ENCODE assay signal across 28 cellular contexts in genomic region chr2:230731512-230731911, GRCh38.
"Had no signal": no experiment of that assay in that cellular context is flagged by ENCODE, and none has a peak within 500 bp of the region (broad histone marks: within the 10 kb centered on the region; RNA-seq: fewer than 3 reads in every experiment).

No MANE protein-coding gene starts in this region.

- H3K9me3 ChIP-seq: left ventricle myocardium inferior, neutrophil, psoas muscle, right atrium auricular region, stomach, testis, thyroid gland, transverse colon, upper lobe of left lung, vagina had no signal

- H3K4me3 Mint-ChIP-seq: mesothelial cell of epicardium; naive B cell; natural killer cell; nephron progenitor cell; neural progenitor cell; stimulated activated naive B cell treated with anti-CD40 and anti-IgM and Interleukin-4, amounts not matched to agents 10 μg/mL and 1 μg/mL and 100 μg/mL, for 72 hours had no signal

- H3K4me1 ChIP-seq: neural progenitor cell, testis had no signal

- H3K27ac Mint-ChIP-seq: mesothelial cell of epicardium; nephron progenitor cell; neural progenitor cell; stimulated activated naive B cell treated with anti-CD40 and anti-IgM and Interleukin-4, amounts not matched to agents 10 μg/mL and 1 μg/mL and 100 μg/mL, for 72 hours had no signal

- H3K27me3 Mint-ChIP-seq: naive B cell; stimulated activated naive B cell treated with anti-CD40 and anti-IgM and Interleukin-4, amounts not matched to agents 10 μg/mL and 1 μg/mL and 100 μg/mL, for 72 hours had no signal

- H3K36me3 ChIP-seq: left ventricle myocardium inferior, neural progenitor cell, neutrophil, right atrium auricular region, stomach, transverse colon, upper lobe of left lung, vagina had no signal

- H3K9me3 Mint-ChIP-seq: mesothelial cell of epicardium; naive B cell; natural killer cell; neural progenitor cell; stimulated activated naive B cell treated with anti-CD40 and anti-IgM and Interleukin-4, amounts not matched to agents 10 μg/mL and 1 μg/mL and 100 μg/mL, for 72 hours had no signal

- H3K4me2 ChIP-seq: neural progenitor cell had no signal

- H3K27ac ChIP-seq: left ventricle myocardium inferior, neural progenitor cell, neutrophil, parathyroid adenoma, right atrium auricular region, skin epidermis, stomach, testis, thyroid gland, transverse colon, upper lobe of left lung, vagina had no signal

- H3K27me3 ChIP-seq: neural progenitor cell, neutrophil, right atrium auricular region, stomach, testis, thyroid gland, transverse colon, upper lobe of left lung, vagina had no signal

- ATAC-seq: natural killer cell; psoas muscle; sciatic nerve; stimulated activated naive B cell treated with anti-CD40 and anti-IgM and Interleukin-4, amounts not matched to agents 10 μg/mL and 1 μg/mL and 100 μg/mL, for 72 hours; stimulated activated naive CD8-positive, alpha-beta T cell treated with anti-CD3 and anti-CD28 coated beads, Interleukin-15, Interleukin-2, amounts not matched to agents 100 U/mL and 50 U/mL, for 24 hours had no signal

- DNase-seq: islet precursor cell; left ventricle myocardium inferior; mesendoderm; naive B cell; natural killer cell; nephron progenitor cell; occipital lobe; psoas muscle; stimulated activated CD4-positive, alpha-beta T cell treated with anti-CD3 and anti-CD28 coated beads, Interleukin-12 subunit alpha, Interleukin-12 subunit beta, amount 100 ng/mL, for 4 hours; stimulated activated CD4-positive, alpha-beta T cell treated with anti-CD3 and anti-CD28 coated beads, Interleukin-15, amount 100 ng/mL, for 24 hours; stimulated activated CD4-positive, alpha-beta T cell treated with anti-CD3 and anti-CD28 coated beads, Interleukin-2, amount 100 ng/mL, for 24 hours; stimulated activated CD4-positive, alpha-beta T cell treated with anti-CD3 and anti-CD28 coated beads, Interleukin-4, amount 100 ng/mL, for 1 hour; stimulated activated naive B cell treated with anti-CD40 and anti-IgM and Interleukin-4, amounts not matched to agents 10 μg/mL and 1 μg/mL and 100 μg/mL, for 72 hours; stimulated activated naive CD8-positive, alpha-beta T cell treated with anti-CD3 and anti-CD28 coated beads, Interleukin-15, Interleukin-2, amounts not matched to agents 100 U/mL and 50 U/mL, for 24 hours; stomach; testis; thyroid gland; transverse colon; upper lobe of left lung had no signal

- H3K9ac ChIP-seq: neural progenitor cell, parathyroid adenoma had no signal

- H2AFZ ChIP-seq: neural progenitor cell, parathyroid adenoma had no signal

- H3K4me3 ChIP-seq: left ventricle myocardium inferior, lung, neural progenitor cell, psoas muscle, right atrium auricular region, skin epidermis, stomach, testis, thyroid gland, transverse colon, upper lobe of left lung, vagina had no signal

- H3K4me1 Mint-ChIP-seq: neural progenitor cell had no signal

- H3K36me3 Mint-ChIP-seq: mesothelial cell of epicardium, naive B cell, natural killer cell had no signal
